Comparison of ENCODE assay signal across 1 cellular context in genomic region chr1:56070601-56071000, GRCh38.
TF ChIP-seq lines count a peak whose summit lies in the region.

No MANE protein-coding gene starts in this region.

TF ChIP-seq in IMR-90, 13 proteins besides CTCF, POLR2A, EP300 and RAD21:
- no peak for TF ChIP-seq SMC3 (IDR thresholded peaks at IDR 0.05; ENCODE audit: low read depth, low read length)
- no peak for TF ChIP-seq RCOR1 (IDR thresholded peaks at IDR 0.05; ENCODE audit: insufficient replicate concordance, low read length)
- no peak for TF ChIP-seq MXI1 (IDR thresholded peaks at IDR 0.05; ENCODE audit: borderline replicate concordance, low read depth, low read length)
- TF ChIP-seq CHD1 (IDR thresholded peaks at IDR 0.05; ENCODE audit: low read depth, low read length) = no peak
- TF ChIP-seq RFX5 (IDR thresholded peaks at IDR 0.05; ENCODE audit: low read depth, low read length) = no peak
- no peak for TF ChIP-seq NFE2L2 (IDR thresholded peaks at IDR 0.05; ENCODE audit: low read depth, low read length)
- no peak for TF ChIP-seq FOS (IDR thresholded peaks at IDR 0.05; ENCODE audit: low read depth, low read length)
- TF ChIP-seq USF2 (IDR thresholded peaks at IDR 0.05; ENCODE audit: low read depth, low read length) = no peak
